ENCODE assay signal across 17 cellular contexts in genomic region chr4:152894673-152895072, GRCh38. TPM values are rescaled to one million over a fixed set of nuclear protein-coding genes. Genes with fewer than 3 reads are reported as not detected.
DNase-seq lines count a peak whose midpoint lies in the region; ATAC-seq, FAIRE-seq and TF ChIP-seq lines count a peak whose summit lies in the region.
"Had no signal": no experiment of that assay in that cellular context is flagged by ENCODE, and none has a peak within 500 bp of the region (broad histone marks: within the 10 kb centered on the region; RNA-seq: fewer than 3 reads in every experiment).

No MANE protein-coding gene starts in this region.

- DNase-seq in HL-60 (ENCODE audit: low read depth in 1 of 2, low spot score in 1 of 2) (peak in 1 of 2 experiments; percentile 21), astrocyte (ENCODE audit: low read depth) (peak; percentile 81), foreskin keratinocyte (peak; percentile 37 to 63), type B pancreatic cell (ENCODE audit: extremely low spot score, unreplicated experiment) (no peak)
- no peak for DNase-seq in activated CD4-positive, alpha-beta memory T cell treated with anti-CD3 and anti-CD28 coated beads for 36 hours
- DNase-seq: activated naive CD8-positive, alpha-beta T cell treated with anti-CD3 and anti-CD28 coated beads for 36 hours; activated T-cell treated with anti-CD3 and anti-CD28 coated beads for 4 hours; Caco-2; naive thymus-derived CD4-positive, alpha-beta T cell; NCI-H1417 treated with DMSO at 0.1 percent for 48 hours; NCI-H446 treated with DMSO at 0.1 percent for 48 hours; OCI-M1; substantia nigra had no signal

- peaks cover 7% of the 10 kb centered on the region for H4K20me1 ChIP-seq in astrocyte (ENCODE audit: insufficient read depth, low read length)

- H3K4me1 Mint-ChIP-seq in astrocyte (ENCODE audit: low read depth, unreplicated experiment) (peaks cover 5% of the 10 kb centered on the region), type B pancreatic cell (ENCODE audit: unreplicated experiment) (no peaks in the 10 kb centered on the region)
- H3K4me1 Mint-ChIP-seq in activated CD4-positive, alpha-beta memory T cell treated with anti-CD3 and anti-CD28 coated beads for 36 hours (ENCODE audit: low read depth): no peaks in the 10 kb centered on the region

- H3K27me3 Mint-ChIP-seq in astrocyte (ENCODE audit: low read depth, unreplicated experiment) (no peaks in the 10 kb centered on the region), type B pancreatic cell (no peaks in the 10 kb centered on the region)
- no peaks in the 10 kb centered on the region for H3K27me3 Mint-ChIP-seq in activated CD4-positive, alpha-beta memory T cell treated with anti-CD3 and anti-CD28 coated beads for 36 hours
- H3K27me3 Mint-ChIP-seq: activated naive CD8-positive, alpha-beta T cell treated with anti-CD3 and anti-CD28 coated beads for 36 hours; naive thymus-derived CD4-positive, alpha-beta T cell had no signal

- H3K79me2 ChIP-seq in astrocyte (ENCODE audit: insufficient read depth, low read length): no peaks in the 10 kb centered on the region

- H3K27me3 ChIP-seq in HL-60 (ENCODE audit: insufficient read depth, poor library complexity, severe bottlenecking): no peaks in the 10 kb centered on the region
- no peaks in the 10 kb centered on the region for H3K27me3 ChIP-seq in astrocyte (ENCODE audit: insufficient read depth, low read length)
- H3K27me3 ChIP-seq in foreskin keratinocyte: no peaks in the 10 kb centered on the region

- peak overlapping the region; percentile 4; the same call in 1 of the 2 replicates for H3K27ac ChIP-seq in HL-60 (replicated peaks)
- peak overlapping the region; percentile 17 for H3K27ac ChIP-seq in astrocyte (ENCODE audit: low read depth, low read length)
- H3K27ac ChIP-seq in foreskin keratinocyte: no peak overlapping the region

- no peak for FAIRE-seq in astrocyte (lab: Jason Lieb, UNC)
- FAIRE-seq: islet of Langerhans had no signal

- CTCF ChIA-PET in activated CD4-positive, alpha-beta memory T cell treated with anti-CD3 and anti-CD28 coated beads for 36 hours (lab: Charles Lee): no interaction called here

- POLR2A ChIA-PET in activated CD4-positive, alpha-beta memory T cell treated with anti-CD3 and anti-CD28 coated beads for 36 hours (lab: Charles Lee): no interaction called here

- H3K9me3 Mint-ChIP-seq in astrocyte (ENCODE audit: unreplicated experiment) (no peaks in the 10 kb centered on the region), type B pancreatic cell (no peaks in the 10 kb centered on the region)
- no peaks in the 10 kb centered on the region for H3K9me3 Mint-ChIP-seq in activated CD4-positive, alpha-beta memory T cell treated with anti-CD3 and anti-CD28 coated beads for 36 hours
- H3K9me3 Mint-ChIP-seq: activated naive CD8-positive, alpha-beta T cell treated with anti-CD3 and anti-CD28 coated beads for 36 hours; naive thymus-derived CD4-positive, alpha-beta T cell had no signal

- H3K4me3 ChIP-seq in HL-60 (replicated peaks; ENCODE audit: insufficient read depth, low read length) (no peak overlapping the region), astrocyte (ENCODE audit: insufficient read depth, low read depth, low read length) (no peak overlapping the region)

- H3K4me1 ChIP-seq in astrocyte (ENCODE audit: insufficient read depth, low read length) (peaks cover 8% of the 10 kb centered on the region), foreskin keratinocyte (peaks cover 8% of the 10 kb centered on the region)
- H3K4me1 ChIP-seq: Caco-2 had no signal

- H3K9me3 ChIP-seq in astrocyte (ENCODE audit: insufficient read depth, low read depth, low read length): no peaks in the 10 kb centered on the region
- H3K9me3 ChIP-seq: Caco-2 had no signal

- intact Hi-C loops in activated CD4-positive, alpha-beta memory T cell treated with anti-CD3 and anti-CD28 coated beads for 36 hours (cut with micrococcal nuclease): no loop called here

- H2AFZ ChIP-seq in astrocyte (ENCODE audit: low read depth, low read length): no peak overlapping the region

- no peaks in the 10 kb centered on the region for H3K36me3 ChIP-seq in astrocyte (ENCODE audit: insufficient read depth, low read length)

- no peak overlapping the region for H3K9ac ChIP-seq in astrocyte (ENCODE audit: low read length)

- H3K4me3 Mint-ChIP-seq in astrocyte (ENCODE audit: unreplicated experiment): no peak overlapping the region
- H3K4me3 Mint-ChIP-seq in type B pancreatic cell: peak overlapping the region; percentile 44
- no peak overlapping the region for H3K4me3 Mint-ChIP-seq in activated CD4-positive, alpha-beta memory T cell treated with anti-CD3 and anti-CD28 coated beads for 36 hours
- H3K4me3 Mint-ChIP-seq: activated naive CD8-positive, alpha-beta T cell treated with anti-CD3 and anti-CD28 coated beads for 36 hours; naive thymus-derived CD4-positive, alpha-beta T cell had no signal

- H3K27ac Mint-ChIP-seq in astrocyte (ENCODE audit: unreplicated experiment) (no peak overlapping the region), type B pancreatic cell (peak overlapping the region; percentile 83)
- no peak overlapping the region for H3K27ac Mint-ChIP-seq in activated CD4-positive, alpha-beta memory T cell treated with anti-CD3 and anti-CD28 coated beads for 36 hours
- H3K27ac Mint-ChIP-seq: activated naive CD8-positive, alpha-beta T cell treated with anti-CD3 and anti-CD28 coated beads for 36 hours had no signal

- TF ChIP-seq CTCF in HL-60 (IDR thresholded peaks at IDR 0.05; ENCODE audit: insufficient read depth, low read length): no peak
- TF ChIP-seq CTCF in astrocyte (IDR thresholded peaks at IDR 0.05; ENCODE audit: insufficient read depth, low read depth, low read length): no peak
- no peak for TF ChIP-seq CTCF in foreskin keratinocyte (conservative IDR thresholded peaks at IDR 0.05)
- TF ChIP-seq CTCF in type B pancreatic cell (conservative IDR thresholded peaks at IDR 0.05): no peak

- H3K4me2 ChIP-seq in astrocyte (ENCODE audit: low read length): peak overlapping the region; percentile 25

- peak; percentile 83 for ATAC-seq in foreskin keratinocyte
- no peak for ATAC-seq in GM19351 (IDR thresholded peaks at IDR 0.05; ENCODE audit: unreplicated experiment)
- ATAC-seq in GM21528 (IDR thresholded peaks at IDR 0.05; ENCODE audit: low FRiP score, unreplicated experiment): no peak
- ATAC-seq: activated CD4-positive, CD25-positive, alpha-beta regulatory T cell treated with anti-CD3 and anti-CD28 coated beads, Interleukin-2, amount 50 U/mL, for 24 hours; naive thymus-derived CD4-positive, alpha-beta T cell had no signal

- H3K36me3 Mint-ChIP-seq in astrocyte (ENCODE audit: low read depth, unreplicated experiment) (peaks cover 10% of the 10 kb centered on the region), type B pancreatic cell (peaks cover 51% of the 10 kb centered on the region)
- H3K36me3 Mint-ChIP-seq in activated CD4-positive, alpha-beta memory T cell treated with anti-CD3 and anti-CD28 coated beads for 36 hours: peaks cover 8% of the 10 kb centered on the region

RNA-seq across cellular contexts. Expression of gene FHDC1, which starts 41.5 kb away (rescaled TPM):
- 1.5 and 1.7 TPM in 2 replicates for total RNA-seq in astrocyte
- total RNA-seq in foreskin keratinocyte: 2.3 and 4.4 TPM in 2 replicates
- 0.68 and 1.8 TPM in 2 replicates for polyA plus RNA-seq in foreskin keratinocyte
- 23.1 and 78.0 TPM in 2 replicates for total RNA-seq in type B pancreatic cell (ENCODE audit: low replicate concordance)
- total RNA-seq in activated CD4-positive, alpha-beta memory T cell treated with anti-CD3 and anti-CD28 coated beads for 36 hours: under 1 TPM; 0.07 TPM

Comparison
In these comparisons a context has a peak if more than half of its experiments do, and no peak if none do; other contexts are left out.
1. DNase-seq: peak in astrocyte (single experiment) and foreskin keratinocyte (2 of 2); none in type B pancreatic cell (single experiment) and activated CD4-positive, alpha-beta memory T cell treated with anti-CD3 and anti-CD28 coated beads for 36 hours (single experiment).